8 cellular contexts compared by ENCODE assay signal in genomic region chr18:63322908-63323634, GRCh38. TPM values are rescaled to one million over a fixed set of nuclear protein-coding genes. Genes with fewer than 3 reads are reported as not detected.
A peak's percentile ranks its signal among the peaks of the same experiment; 100 is the strongest.
DNase-seq lines count a peak whose midpoint lies in the region; ATAC-seq and TF ChIP-seq lines count a peak whose summit lies in the region.

No MANE protein-coding gene starts in this region.

- H3K9me3 Mint-ChIP-seq in progenitor cell of endocrine pancreas (ENCODE audit: low read depth): no peaks in the 10 kb centered on the region

- H3K27me3 ChIP-seq in MG63: no peaks in the 10 kb centered on the region
- peaks cover 0 to 9% (median 0%) of the 10 kb centered on the region in 9 donors for H3K27me3 ChIP-seq in heart left ventricle

- peaks cover 12% of the 10 kb centered on the region for H3K27me3 Mint-ChIP-seq in progenitor cell of endocrine pancreas

- H3K27ac ChIP-seq in heart left ventricle: peak overlapping the region in 9 of 12 donors; percentile 5 to 85 (median 28)

- H3K4me1 ChIP-seq in heart left ventricle: peaks cover 0 to 24% (median 11%) of the 10 kb centered on the region in 12 donors

- intact Hi-C loops in heart left ventricle (cut with DNase I): loop anchor here in 9 of 10 donors (1.0 to 5.0 kb wide), 10 partner anchors 186 to 308 kb away; no protein-coding TSS in a partner anchor

- no peak overlapping the region for H3K4me3 ChIP-seq in MG63
- peak overlapping the region in 1 of 12 donors; percentile 11 for H3K4me3 ChIP-seq in heart left ventricle

- WGBS in heart left ventricle, 4 donors: 21 to 28% (median 24%) methylated on average over 8 of the region's 8 CpGs

- no peaks in the 10 kb centered on the region for H3K36me3 Mint-ChIP-seq in progenitor cell of endocrine pancreas (ENCODE audit: insufficient read depth)

- TF ChIP-seq CTCF in heart left ventricle (IDR thresholded peaks at IDR 0.05) (peak; percentile 69 to 87 (median 80)), progenitor cell of endocrine pancreas (IDR thresholded peaks at IDR 0.05; ENCODE audit: unreplicated experiment) (peak; percentile 84)

- peaks cover 16% of the 10 kb centered on the region for H3K4me1 Mint-ChIP-seq in progenitor cell of endocrine pancreas (ENCODE audit: low read depth)

- TF ChIP-seq POLR2A in heart left ventricle (IDR thresholded peaks at IDR 0.05): no peak

- no peaks in the 10 kb centered on the region for H3K9me3 ChIP-seq in MG63
- no peaks in the 10 kb centered on the region for H3K9me3 ChIP-seq in heart left ventricle

- no peaks in the 10 kb centered on the region for H3K36me3 ChIP-seq in MG63
- H3K36me3 ChIP-seq in heart left ventricle: no peaks in the 10 kb centered on the region

- ATAC-seq in heart left ventricle (peak in 3 of 4 donors; percentile 19 to 36 (median 25)), GM21717 (IDR thresholded peaks at IDR 0.05; ENCODE audit: unreplicated experiment) (no peak), GM21526 (IDR thresholded peaks at IDR 0.05; ENCODE audit: low FRiP score, unreplicated experiment) (no peak)

- H3K4me3 Mint-ChIP-seq in progenitor cell of endocrine pancreas (ENCODE audit: low read depth): no peak overlapping the region

- DNase-seq in GDM1 (lab: John Stamatoyannopoulos, UW) (peak; percentile 56), MG63 (peak; percentile 35), RPMI8226 (peak; percentile 83), heart left ventricle (peak in 3 of 5 donors; percentile 38 to 62 (median 56)), progenitor cell of endocrine pancreas (ENCODE audit: low spot score, unreplicated experiment) (peak; percentile 30)
- peak; percentile 46 for DNase-seq in activated naive CD4-positive, alpha-beta T cell treated with anti-CD3 and anti-CD28 coated beads, Interleukin-2, amount 50 U/mL, for 16 hours

- H3K27ac Mint-ChIP-seq in progenitor cell of endocrine pancreas: peak overlapping the region; percentile 17

RNA-seq across cellular contexts. Expression of gene BCL2, which starts 3.5 kb away (rescaled TPM):
- 3.0 and 5.4 TPM in 2 replicates for total RNA-seq in MG63 (2014; rRNA removed; shearing (Covaris generic); ENCODE audit: low replicate concordance)
- total RNA-seq in heart left ventricle (10 to 100 TPM in 4 of 9 donors, 1 to 10 TPM in 5; 4.8 to 24.2 (median 9.1) TPM), progenitor cell of endocrine pancreas (3.8 and 4.1 TPM in 2 replicates)
- 1 to 10 TPM; 2.9 to 4.5 TPM for polyA plus RNA-seq in heart left ventricle

RNA-seq across cellular contexts. Expression of gene KDSR, which starts 43.9 kb away (rescaled TPM):
- total RNA-seq in MG63 (2014; rRNA removed; shearing (Covaris generic); ENCODE audit: low replicate concordance): 17.5 and 23.7 TPM in 2 replicates
- 10 to 100 TPM; 26.3 to 45.6 (median 41.4) TPM for total RNA-seq in heart left ventricle
- 10 to 100 TPM; 10.7 to 36.5 TPM for polyA plus RNA-seq in heart left ventricle
- 38.1 and 38.7 TPM in 2 replicates for total RNA-seq in progenitor cell of endocrine pancreas

Comparison
In these comparisons a context has a peak if more than half of its experiments do, and no peak if none do; other contexts are left out.
1. DNase-seq: peak in every context shown above with its lines; median percentile 83 in RPMI8226; 56 in GDM1; 56 in heart left ventricle; 46 in activated naive CD4-positive, alpha-beta T cell treated with anti-CD3 and anti-CD28 coated beads, Interleukin-2, amount 50 U/mL, for 16 hours; 35 in MG63; 30 in progenitor cell of endocrine pancreas.
2. ATAC-seq: peak in heart left ventricle (3 of 4); none in GM21717 (single experiment) and GM21526 (single experiment).